13 cellular contexts compared by ENCODE assay signal in the genomic region with DNA sequence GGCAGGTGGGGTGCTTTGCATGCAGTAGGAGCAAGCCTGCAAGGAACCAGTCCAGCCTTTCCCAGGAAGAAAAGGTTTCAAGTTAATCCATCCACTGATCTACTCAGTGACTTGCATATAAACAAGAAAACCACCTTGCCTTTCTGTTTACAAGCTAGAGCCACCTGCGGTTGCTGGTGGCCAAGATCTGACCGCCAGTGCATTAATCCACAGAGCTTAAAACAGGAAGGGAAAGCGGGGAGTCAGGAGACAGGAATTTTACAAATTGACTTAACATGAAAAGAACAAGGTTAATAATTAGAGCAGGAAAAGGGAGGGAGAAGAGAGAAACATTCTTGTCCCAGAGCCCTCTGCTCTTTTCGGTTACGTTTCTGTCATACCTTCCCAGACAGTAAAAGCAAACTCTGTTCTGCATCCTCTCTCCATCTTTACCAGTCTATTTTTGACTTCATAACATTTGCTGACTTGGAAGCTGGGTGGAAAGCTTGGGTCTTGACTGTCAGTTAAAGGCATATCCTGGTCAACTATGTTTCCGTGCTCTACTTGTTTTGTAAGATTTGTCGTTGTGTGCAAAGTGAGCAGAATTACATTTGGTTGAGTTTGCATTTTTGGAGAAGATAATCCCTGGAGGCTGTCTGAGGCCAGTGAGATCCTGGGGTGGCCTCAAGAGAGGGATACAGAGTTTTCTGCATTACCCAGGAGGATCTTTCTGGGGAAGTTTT.
A peak's percentile ranks its signal among the peaks of the same experiment; 100 is the strongest.
DNase-seq lines count a peak whose midpoint lies in the region; ATAC-seq, FAIRE-seq and TF ChIP-seq lines count a peak whose summit lies in the region.
"Had no signal": no experiment of that assay in that cellular context is flagged by ENCODE, and none has a peak within 500 bp of the region (broad histone marks: within the 10 kb centered on the region; RNA-seq: fewer than 3 reads in every experiment).

No MANE protein-coding gene starts in this region.

- DNase-seq in left ventricle myocardium inferior, result no peak
- no peak for DNase-seq in left cardiac atrium
- DNase-seq in kidney epithelial cell (ENCODE audit: low read depth), result peak; percentile 97
- DNase-seq in urothelium cell line (ENCODE audit: low spot score), result peak; percentile 21
- no peak for DNase-seq in NCI-H2029 (lab: John Stamatoyannopoulos, UW)
- no peak for DNase-seq in substantia nigra (lab: John Stamatoyannopoulos, UW)
- DNase-seq: heart right ventricle; stimulated activated CD8-positive, alpha-beta memory T cell treated with anti-CD3 and anti-CD28 coated beads, Interleukin-4, amount 100 ng/mL, for 48 hours; upper lobe of right lung had no signal

- H3K4me3 ChIP-seq in left ventricle myocardium inferior (peak overlapping the region; percentile 1), WI38 (ENCODE audit: low read depth, low read length) (peak overlapping the region; percentile 25), kidney epithelial cell (ENCODE audit: low read depth, low read length) (no peak overlapping the region)
- H3K4me3 ChIP-seq: K562, upper lobe of right lung had no signal

- no peak for TF ChIP-seq CTCF in left ventricle myocardium inferior (IDR thresholded peaks at IDR 0.05; ENCODE audit: borderline replicate concordance)
- TF ChIP-seq CTCF in WI38 (IDR thresholded peaks at IDR 0.05; ENCODE audit: low read depth, low read length), result no peak
- TF ChIP-seq CTCF in kidney epithelial cell (IDR thresholded peaks at IDR 0.05; ENCODE audit: insufficient read depth, low read length, poor library complexity, severe bottlenecking), result no peak

- no peak overlapping the region for H3K27ac ChIP-seq in left ventricle myocardium inferior (replicated peaks)
- H3K27ac ChIP-seq in substantia nigra (ENCODE audit: low read depth, low read length, poor library complexity, severe bottlenecking), result no peak overlapping the region
- H3K27ac ChIP-seq: heart right ventricle, upper lobe of right lung had no signal

- H3K9me3 ChIP-seq in left ventricle myocardium inferior (replicated peaks), result peaks cover 5% of the 10 kb centered on the region
- H3K9me3 ChIP-seq: heart right ventricle, upper lobe of right lung had no signal

- H3K36me3 ChIP-seq in left ventricle myocardium inferior, result no peaks in the 10 kb centered on the region
- no peaks in the 10 kb centered on the region for H3K36me3 ChIP-seq in kidney epithelial cell (ENCODE audit: control insufficient read depth, insufficient read depth, low read length)
- H3K36me3 ChIP-seq: heart right ventricle, upper lobe of right lung had no signal

- H3K27me3 ChIP-seq in left ventricle myocardium inferior (ENCODE audit: low read depth), result no peaks in the 10 kb centered on the region
- no peaks in the 10 kb centered on the region for H3K27me3 ChIP-seq in kidney epithelial cell (ENCODE audit: control insufficient read depth, insufficient read depth, low read length)
- H3K27me3 ChIP-seq: heart right ventricle, upper lobe of right lung had no signal

- H3K4me1 ChIP-seq in left ventricle myocardium inferior, result no peaks in the 10 kb centered on the region

- intact Hi-C loops in left ventricle myocardium inferior (cut with micrococcal nuclease) (no loop called here), left cardiac atrium (cut with DNase I) (no loop called here)

- no peak for ATAC-seq in left cardiac atrium
- no peak for ATAC-seq in GM19324 (IDR thresholded peaks at IDR 0.05; ENCODE audit: low FRiP score, unreplicated experiment)
- ATAC-seq: K562 had no signal

- no peak for FAIRE-seq in urothelium cell line (lab: Jason Lieb, UNC)
- FAIRE-seq: endometrium, K562 had no signal

Comparison
In these comparisons a context has a peak if more than half of its experiments do, and no peak if none do; other contexts are left out.
1. DNase-seq: peak in kidney epithelial cell (single experiment) and urothelium cell line (single experiment); none in left ventricle myocardium inferior (single experiment), left cardiac atrium (single experiment), NCI-H2029 (single experiment) and substantia nigra (0 of 49).